23 cellular contexts compared by ENCODE assay signal in the genomic region with DNA sequence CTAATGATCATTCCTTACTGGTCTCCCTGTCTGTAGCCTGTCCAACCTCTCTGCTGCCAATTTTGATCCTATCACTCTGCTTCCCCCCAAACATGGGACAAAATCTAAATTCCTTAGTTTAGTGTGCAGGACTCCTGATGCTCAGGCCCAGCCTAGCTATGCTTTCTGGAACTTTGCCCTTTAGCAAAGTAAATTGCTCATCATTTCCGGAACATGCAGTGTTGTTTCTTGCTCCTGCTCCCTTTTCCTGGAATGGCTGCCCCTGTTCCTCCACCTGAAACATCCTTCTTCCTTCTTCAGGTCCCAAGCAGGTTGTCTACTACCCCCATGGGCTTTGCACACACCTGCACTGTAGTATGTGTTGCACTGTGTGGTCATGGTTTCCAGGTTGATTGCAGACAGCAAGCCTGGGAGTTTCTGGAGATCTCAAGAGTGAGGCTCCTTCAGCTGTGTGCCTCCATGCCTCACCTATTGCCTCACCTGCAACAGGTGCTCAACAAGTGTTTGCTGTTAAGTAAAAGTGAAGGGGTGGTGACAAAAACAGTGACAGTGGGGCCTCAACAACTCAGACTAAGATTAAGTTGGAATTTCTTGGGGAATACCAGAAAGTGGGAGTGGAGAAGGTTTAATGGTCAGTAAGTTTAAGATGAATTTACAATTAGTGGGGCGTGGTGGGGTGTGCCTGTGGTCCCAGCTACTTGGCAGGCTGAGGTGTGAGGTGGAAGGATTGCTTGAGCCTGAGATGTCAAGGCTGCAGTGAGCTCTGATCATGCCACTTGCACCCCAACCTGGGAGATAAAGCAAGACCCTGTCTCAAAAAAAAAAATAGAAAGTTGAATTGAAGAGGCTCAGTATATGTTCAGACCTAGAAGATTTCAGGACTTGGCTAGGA.
"Had no signal": no experiment of that assay in that cellular context is flagged by ENCODE, and none has a peak within 500 bp of the region (broad histone marks: within the 10 kb centered on the region; RNA-seq: fewer than 3 reads in every experiment).

No MANE protein-coding gene starts in this region.

- H3K27ac ChIP-seq: adrenal gland, neural progenitor cell, prostate gland, right atrium auricular region, stomach had no signal

- ATAC-seq: activated CD8-positive, alpha-beta T cell treated with anti-CD3 and anti-CD28 coated beads for 36 hours; esophagus mucosa; left lobe of liver; naive thymus-derived CD4-positive, alpha-beta T cell had no signal

- H3K9me3 ChIP-seq: adrenal gland, prostate gland, right atrium auricular region, stomach had no signal

- H3K9ac ChIP-seq: neural progenitor cell had no signal

- H3K36me3 ChIP-seq: adrenal gland, neural progenitor cell, prostate gland, right atrium auricular region had no signal

- DNase-seq: activated B cell treated with CpG ODN at 0.5 μM for 24 hours; activated CD4-positive, alpha-beta T cell treated with anti-CD3 and anti-CD28 coated beads for 4 hours; activated CD8-positive, alpha-beta T cell treated with anti-CD3 and anti-CD28 coated beads for 36 hours; activated effector memory CD4-positive, alpha-beta T cell treated with Interleukin-2 at 50 U/mL for 16 hours; activated naive CD4-positive, alpha-beta T cell treated with anti-CD3 and anti-CD28 coated beads, Interleukin-2, amount 50 U/mL, for 16 hours; activated T-cell treated with anti-CD3 and anti-CD28 coated beads, Interleukin-2, amount 50 U/mL, for 24 hours; adrenal gland; effector CD8-positive, alpha-beta T cell; glutamatergic neuron; hippocampal formation; islet precursor cell; naive thymus-derived CD4-positive, alpha-beta T cell; stomach; T-helper 1 cell; T-helper 9 cell had no signal

- H3K4me3 ChIP-seq: adrenal gland, neural progenitor cell, prostate gland, right atrium auricular region, stomach had no signal

- H3K4me1 Mint-ChIP-seq: activated B cell treated with CpG ODN at 0.5 μM for 24 hours, memory B cell, neural progenitor cell had no signal

- H3K27me3 ChIP-seq: adrenal gland, right atrium auricular region, stomach had no signal

- H3K27ac Mint-ChIP-seq: activated B cell treated with CpG ODN at 0.5 μM for 24 hours; activated CD8-positive, alpha-beta T cell treated with anti-CD3 and anti-CD28 coated beads for 36 hours; activated T-cell treated with anti-CD3 and anti-CD28 coated beads, Interleukin-2, amount 50 U/mL, for 24 hours; dendritic cell treated with granulocyte-macrophage colony-stimulating factor and Interleukin-4, amounts not matched to agents 40 ng/mL and 50 ng/mL, for 4 days; memory B cell; neural progenitor cell; type B pancreatic cell had no signal

- H3K27me3 Mint-ChIP-seq: activated B cell treated with CpG ODN at 0.5 μM for 24 hours; activated CD8-positive, alpha-beta T cell treated with anti-CD3 and anti-CD28 coated beads for 36 hours; activated T-cell treated with anti-CD3 and anti-CD28 coated beads, Interleukin-2, amount 50 U/mL, for 24 hours; naive thymus-derived CD4-positive, alpha-beta T cell had no signal

- H3K36me3 Mint-ChIP-seq: memory B cell, type B pancreatic cell had no signal

- H3K9me3 Mint-ChIP-seq: activated T-cell treated with anti-CD3 and anti-CD28 coated beads, Interleukin-2, amount 50 U/mL, for 24 hours; dendritic cell treated with granulocyte-macrophage colony-stimulating factor and Interleukin-4, amounts not matched to agents 40 ng/mL and 50 ng/mL, for 4 days; memory B cell; neural progenitor cell; type B pancreatic cell had no signal

- H3K4me3 Mint-ChIP-seq: activated B cell treated with CpG ODN at 0.5 μM for 24 hours; activated CD8-positive, alpha-beta T cell treated with anti-CD3 and anti-CD28 coated beads for 36 hours; activated T-cell treated with anti-CD3 and anti-CD28 coated beads, Interleukin-2, amount 50 U/mL, for 24 hours; dendritic cell treated with granulocyte-macrophage colony-stimulating factor and Interleukin-4, amounts not matched to agents 40 ng/mL and 50 ng/mL, for 4 days; memory B cell; naive thymus-derived CD4-positive, alpha-beta T cell; neural progenitor cell; type B pancreatic cell had no signal

- H3K4me1 ChIP-seq: adrenal gland, neural progenitor cell, prostate gland, right atrium auricular region, stomach had no signal
